Comparison of ENCODE assay signal across 18 cellular contexts in genomic region chr1:209835782-209836298, GRCh38. TPM values are rescaled to one million over a fixed set of nuclear protein-coding genes. Genes with fewer than 3 reads are reported as not detected.
DNase-seq lines count a peak whose midpoint lies in the region; TF ChIP-seq lines count a peak whose summit lies in the region.
"Had no signal": no experiment of that assay in that cellular context is flagged by ENCODE, and none has a peak within 500 bp of the region (broad histone marks: within the 10 kb centered on the region; RNA-seq: fewer than 3 reads in every experiment).

No MANE protein-coding gene starts in this region.

- H4K20me1 ChIP-seq in fibroblast of lung (ENCODE audit: control insufficient read depth, extremely low read depth, insufficient read depth, low read length), result no peaks in the 10 kb centered on the region

- H3K27ac Mint-ChIP-seq in activated T-helper 1 cell treated with anti-CD3 and anti-CD28 coated beads, Interleukin-12 subunit alpha, Interleukin-12 subunit beta, Interleukin-2, Interleukin-4 antibody, amounts not matched to agents 30 ng/mL and 10 ng/mL and 1 ng/mL, durations not matched to agents 14 hours and 24 hours and 36 hours, result peak overlapping the region; percentile 73
- H3K27ac Mint-ChIP-seq: T-helper 1 cell treated with Interleukin-12 subunit alpha and Interleukin-12 subunit beta and Interleukin-4 antibody, amounts not matched to agents 30 μg/mL and 1 μg/mL, for 36 hours had no signal

- peak; percentile 52 for DNase-seq in stimulated activated CD4-positive, alpha-beta T cell treated with anti-CD3 and anti-CD28 coated beads, Interleukin-1b, Interleukin-23, amount 100 ng/mL, for 48 hours
- DNase-seq in stimulated activated CD4-positive, alpha-beta T cell treated with anti-CD3 and anti-CD28 coated beads, Interleukin-4, amount 100 ng/mL, for 4 hours, result no peak
- no peak for DNase-seq in activated T-helper 1 cell treated with anti-CD3 and anti-CD28 coated beads, Interleukin-12 subunit alpha, Interleukin-12 subunit beta, Interleukin-2, Interleukin-4 antibody, amounts not matched to agents 30 ng/mL and 10 ng/mL and 1 ng/mL, durations not matched to agents 14 hours and 24 hours and 36 hours (ENCODE audit: low spot score)
- DNase-seq in fibroblast of lung (ENCODE audit: low read depth in 2 of 2), result peak; percentile 68 to 75
- DNase-seq in stromal cell of bone marrow (ENCODE audit: low read depth), result peak; percentile 68
- DNase-seq in Peyer's patch, result no peak
- no peak for DNase-seq in NCI-H1048 (lab: John Stamatoyannopoulos, UW)
- DNase-seq in cardiac septum (ENCODE audit: low spot score), result no peak
- DNase-seq: effector CD8-positive, alpha-beta T cell; left cardiac atrium; NCI-H1694 treated with DMSO at 0.1 percent for 48 hours; NCI-H526; stimulated activated naive CD4-positive, alpha-beta T cell treated with Interleukin-2 at 50 U/mL for 16 hours had no signal

- H3K4me1 Mint-ChIP-seq in activated T-helper 1 cell treated with anti-CD3 and anti-CD28 coated beads, Interleukin-12 subunit alpha, Interleukin-12 subunit beta, Interleukin-2, Interleukin-4 antibody, amounts not matched to agents 30 ng/mL and 10 ng/mL and 1 ng/mL, durations not matched to agents 14 hours and 24 hours and 36 hours (ENCODE audit: low read depth), result peaks cover 60% of the 10 kb centered on the region

- H3K9me3 Mint-ChIP-seq in activated T-helper 1 cell treated with anti-CD3 and anti-CD28 coated beads, Interleukin-12 subunit alpha, Interleukin-12 subunit beta, Interleukin-2, Interleukin-4 antibody, amounts not matched to agents 30 ng/mL and 10 ng/mL and 1 ng/mL, durations not matched to agents 14 hours and 24 hours and 36 hours, result no peaks in the 10 kb centered on the region
- H3K9me3 Mint-ChIP-seq: T-helper 1 cell treated with Interleukin-12 subunit alpha and Interleukin-12 subunit beta and Interleukin-4 antibody, amounts not matched to agents 30 μg/mL and 1 μg/mL, for 36 hours had no signal

- no peaks in the 10 kb centered on the region for H3K27me3 ChIP-seq in fibroblast of lung (ENCODE audit: control insufficient read depth, insufficient read depth, low read length)
- H3K27me3 ChIP-seq in Peyer's patch, result no peaks in the 10 kb centered on the region
- H3K27me3 ChIP-seq: ascending aorta; BLaER1 treated with 17β-estradiol and CSF1 and Interleukin-3, amounts not matched to agents 10 nM and 100 nM had no signal

- no peak overlapping the region for H2AFZ ChIP-seq in fibroblast of lung (ENCODE audit: low read length)

- no peak overlapping the region for H3K4me3 Mint-ChIP-seq in activated T-helper 1 cell treated with anti-CD3 and anti-CD28 coated beads, Interleukin-12 subunit alpha, Interleukin-12 subunit beta, Interleukin-2, Interleukin-4 antibody, amounts not matched to agents 30 ng/mL and 10 ng/mL and 1 ng/mL, durations not matched to agents 14 hours and 24 hours and 36 hours
- H3K4me3 Mint-ChIP-seq: T-helper 1 cell treated with Interleukin-12 subunit alpha and Interleukin-12 subunit beta and Interleukin-4 antibody, amounts not matched to agents 30 μg/mL and 1 μg/mL, for 36 hours had no signal

- H3K9me3 ChIP-seq in fibroblast of lung (ENCODE audit: control insufficient read depth, insufficient read depth, low read depth, low read length), result no peaks in the 10 kb centered on the region
- H3K9me3 ChIP-seq in Peyer's patch, result no peaks in the 10 kb centered on the region
- H3K9me3 ChIP-seq: ascending aorta; BLaER1 treated with 17β-estradiol and CSF1 and Interleukin-3, amounts not matched to agents 10 nM and 100 nM had no signal

- H3K4me1 ChIP-seq in fibroblast of lung (ENCODE audit: control insufficient read depth, extremely low read depth, insufficient read depth, low read length) (peaks cover 30% of the 10 kb centered on the region), Peyer's patch (peaks cover 0 to 4% (median 0%) of the 10 kb centered on the region in 4 donors)
- H3K4me1 ChIP-seq: ascending aorta had no signal

- H3K4me3 ChIP-seq in fibroblast of lung (replicated peaks in 1 of 4; ENCODE audit: control extremely low read depth in 1 of 4, insufficient read depth in 1 of 4, low read depth in 3 of 4, low read length in 4 of 4) (no peak overlapping the region), Peyer's patch (no peak overlapping the region)
- H3K4me3 ChIP-seq: ascending aorta; BLaER1 treated with 17β-estradiol and CSF1 and Interleukin-3, amounts not matched to agents 10 nM and 100 nM had no signal

- no peaks in the 10 kb centered on the region for H3K27me3 Mint-ChIP-seq in activated T-helper 1 cell treated with anti-CD3 and anti-CD28 coated beads, Interleukin-12 subunit alpha, Interleukin-12 subunit beta, Interleukin-2, Interleukin-4 antibody, amounts not matched to agents 30 ng/mL and 10 ng/mL and 1 ng/mL, durations not matched to agents 14 hours and 24 hours and 36 hours (ENCODE audit: insufficient read depth)

- H3K27ac ChIP-seq in fibroblast of lung (ENCODE audit: insufficient read depth, low read length) (no peak overlapping the region), Peyer's patch (no peak overlapping the region)
- H3K27ac ChIP-seq: BLaER1 treated with 17β-estradiol and CSF1 and Interleukin-3, amounts not matched to agents 10 nM and 100 nM; KMS-11 had no signal

- H3K9ac ChIP-seq in fibroblast of lung (ENCODE audit: insufficient read depth, low read length), result no peak overlapping the region
- H3K9ac ChIP-seq: BLaER1 treated with 17β-estradiol and CSF1 and Interleukin-3, amounts not matched to agents 10 nM and 100 nM; KMS-11 had no signal

- TF ChIP-seq CTCF in fibroblast of lung (conservative IDR thresholded peaks at IDR 0.05 in 1 of 2, IDR thresholded peaks at IDR 0.05 in 1 of 2; ENCODE audit: low read depth in 1 of 2, low read length in 2 of 2), result no peak
- no peak for TF ChIP-seq CTCF in Peyer's patch (IDR thresholded peaks at IDR 0.05)

- H3K4me2 ChIP-seq in fibroblast of lung (ENCODE audit: extremely low read depth, insufficient read depth, low read length), result no peak overlapping the region
- H3K4me2 ChIP-seq: BLaER1 treated with 17β-estradiol and CSF1 and Interleukin-3, amounts not matched to agents 10 nM and 100 nM; KMS-11 had no signal

- H3K79me2 ChIP-seq in fibroblast of lung (ENCODE audit: control insufficient read depth, insufficient read depth, low read length), result peaks cover 8% of the 10 kb centered on the region

- intact Hi-C loops in activated T-helper 1 cell treated with anti-CD3 and anti-CD28 coated beads, Interleukin-12 subunit alpha, Interleukin-12 subunit beta, Interleukin-2, Interleukin-4 antibody, amounts not matched to agents 30 ng/mL and 10 ng/mL and 1 ng/mL, durations not matched to agents 14 hours and 24 hours and 36 hours (cut with micrococcal nuclease), result no loop called here
- intact Hi-C loops in cardiac septum (cut with DNase I), result no loop called here

- no peak for TF ChIP-seq POLR2A in Peyer's patch (IDR thresholded peaks at IDR 0.05)

- H3K36me3 ChIP-seq in fibroblast of lung (ENCODE audit: control insufficient read depth, insufficient read depth, low read length) (peaks cover 16% of the 10 kb centered on the region), Peyer's patch (peaks cover 0 to 86% (median 0%) of the 10 kb centered on the region in 3 donors)

- H3K36me3 Mint-ChIP-seq in activated T-helper 1 cell treated with anti-CD3 and anti-CD28 coated beads, Interleukin-12 subunit alpha, Interleukin-12 subunit beta, Interleukin-2, Interleukin-4 antibody, amounts not matched to agents 30 ng/mL and 10 ng/mL and 1 ng/mL, durations not matched to agents 14 hours and 24 hours and 36 hours (ENCODE audit: low read depth), result peaks cover 80% of the 10 kb centered on the region

RNA-seq across cellular contexts. Expression of gene UTP25, which starts 8.1 kb away (rescaled TPM):
- total RNA-seq in activated T-helper 1 cell treated with anti-CD3 and anti-CD28 coated beads, Interleukin-12 subunit alpha, Interleukin-12 subunit beta, Interleukin-2, Interleukin-4 antibody, amounts not matched to agents 30 ng/mL and 10 ng/mL and 1 ng/mL, durations not matched to agents 14 hours and 24 hours and 36 hours, result 17.7 and 18.3 TPM in 2 replicates
- 6.9 and 10.4 TPM in 2 replicates for total RNA-seq in fibroblast of lung
- 12.3 and 13.8 TPM in 2 replicates for polyA plus RNA-seq in fibroblast of lung
- polyA plus RNA-seq in fibroblast of lung (2012), result 5.8 and 6.7 TPM in 2 replicates
- 5.1 and 6.2 TPM in 2 replicates for polyA minus RNA-seq in fibroblast of lung (ENCODE audit: low replicate concordance)
- total RNA-seq in Peyer's patch, result 10 to 100 TPM in 1 of 4 donors, 1 to 10 TPM in 3; 3.5 to 14.9 (median 6.3) TPM
- 4.1 TPM for total RNA-seq in cardiac septum

RNA-seq across cellular contexts. Expression of gene IRF6, which starts 29.9 kb away (rescaled TPM):
- total RNA-seq in activated T-helper 1 cell treated with anti-CD3 and anti-CD28 coated beads, Interleukin-12 subunit alpha, Interleukin-12 subunit beta, Interleukin-2, Interleukin-4 antibody, amounts not matched to agents 30 ng/mL and 10 ng/mL and 1 ng/mL, durations not matched to agents 14 hours and 24 hours and 36 hours, result 0.16 and 0.17 TPM in 2 replicates
- total RNA-seq in fibroblast of lung (under 0.01 and 0.66 TPM in 2 replicates), Peyer's patch (10 to 100 TPM in 3 of 4 donors, 1 to 10 TPM in 1; 9.9 to 66.4 (median 52.2) TPM), cardiac septum (34.0 TPM)
- polyA plus RNA-seq in fibroblast of lung, result 0.87 and 1.00 TPM in 2 replicates
- polyA plus RNA-seq in fibroblast of lung (2012), result 0.36 and 0.83 TPM in 2 replicates
- 1.9 and 6.1 TPM in 2 replicates for polyA minus RNA-seq in fibroblast of lung (ENCODE audit: low replicate concordance)
- total RNA-seq: Daoy had no signal

RNA-seq across cellular contexts. Expression of gene C1orf74, which starts 51.5 kb away (rescaled TPM):
- total RNA-seq in activated T-helper 1 cell treated with anti-CD3 and anti-CD28 coated beads, Interleukin-12 subunit alpha, Interleukin-12 subunit beta, Interleukin-2, Interleukin-4 antibody, amounts not matched to agents 30 ng/mL and 10 ng/mL and 1 ng/mL, durations not matched to agents 14 hours and 24 hours and 36 hours, result 2.9 and 3.2 TPM in 2 replicates
- 3.1 and 4.3 TPM in 2 replicates for total RNA-seq in fibroblast of lung
- polyA plus RNA-seq in fibroblast of lung, result 1.8 and 2.2 TPM in 2 replicates
- polyA plus RNA-seq in fibroblast of lung (2012), result 1.6 and 1.8 TPM in 2 replicates
- polyA minus RNA-seq in fibroblast of lung (ENCODE audit: low replicate concordance), result 2.1 and 4.5 TPM in 2 replicates
- 1 to 10 TPM in 3 of 4 donors, under 1 TPM in 1; 0.83 to 1.9 (median 1.8) TPM for total RNA-seq in Peyer's patch
- total RNA-seq in cardiac septum, result 1.6 TPM

Comparison
In these comparisons a context has a peak if more than half of its experiments do, and no peak if none do; other contexts are left out.
1. DNase-seq: peak in stimulated activated CD4-positive, alpha-beta T cell treated with anti-CD3 and anti-CD28 coated beads, Interleukin-1b, Interleukin-23, amount 100 ng/mL, for 48 hours (single experiment), fibroblast of lung (2 of 2) and stromal cell of bone marrow (single experiment); none in stimulated activated CD4-positive, alpha-beta T cell treated with anti-CD3 and anti-CD28 coated beads, Interleukin-4, amount 100 ng/mL, for 4 hours (0 of 2), activated T-helper 1 cell treated with anti-CD3 and anti-CD28 coated beads, Interleukin-12 subunit alpha, Interleukin-12 subunit beta, Interleukin-2, Interleukin-4 antibody, amounts not matched to agents 30 ng/mL and 10 ng/mL and 1 ng/mL, durations not matched to agents 14 hours and 24 hours and 36 hours (single experiment), Peyer's patch (0 of 3), NCI-H1048 (single experiment) and cardiac septum (single experiment).